25 cellular contexts compared by ENCODE assay signal in genomic region chr4:82705881-82706280, GRCh38.
DNase-seq lines count a peak whose midpoint lies in the region; ATAC-seq, FAIRE-seq and TF ChIP-seq lines count a peak whose summit lies in the region.
"Had no signal": no experiment of that assay in that cellular context is flagged by ENCODE, and none has a peak within 500 bp of the region (broad histone marks: within the 10 kb centered on the region; RNA-seq: fewer than 3 reads in every experiment).

No MANE protein-coding gene starts in this region.

- intact Hi-C loops in left ventricle myocardium inferior (cut with micrococcal nuclease), result no loop called here
- intact Hi-C loops in right cardiac atrium (cut with DNase I), result no loop called here
- intact Hi-C loops in body of pancreas (cut with DNase I), result no loop called here
- intact Hi-C loops in kidney (cut with DNase I), result no loop called here
- intact Hi-C loops in PC-9 (cut with micrococcal nuclease; ENCODE audit: unreplicated experiment), result no loop called here

- TF ChIP-seq CTCF in left ventricle myocardium inferior (IDR thresholded peaks at IDR 0.05; ENCODE audit: borderline replicate concordance) (no peak), body of pancreas (IDR thresholded peaks at IDR 0.05) (no peak), kidney (IDR thresholded peaks at IDR 0.05; ENCODE audit: borderline replicate concordance, extremely low read depth, insufficient read depth) (no peak), PC-9 (conservative IDR thresholded peaks at IDR 0.05) (no peak)

- H3K9me3 ChIP-seq in left ventricle myocardium inferior (replicated peaks), result no peaks in the 10 kb centered on the region
- no peaks in the 10 kb centered on the region for H3K9me3 ChIP-seq in right cardiac atrium (ENCODE audit: control insufficient read depth, low read length)
- no peaks in the 10 kb centered on the region for H3K9me3 ChIP-seq in body of pancreas
- no peaks in the 10 kb centered on the region for H3K9me3 ChIP-seq in kidney (ENCODE audit: control insufficient read depth in 1 of 2, low read length in 2 of 2)
- no peaks in the 10 kb centered on the region for H3K9me3 ChIP-seq in PC-9 (ENCODE audit: insufficient read depth, low read depth)
- H3K9me3 ChIP-seq: heart left ventricle, right lobe of liver, tibial artery had no signal

- peaks cover 5% of the 10 kb centered on the region for H3K4me1 ChIP-seq in left ventricle myocardium inferior
- no peaks in the 10 kb centered on the region for H3K4me1 ChIP-seq in right cardiac atrium (ENCODE audit: control insufficient read depth, insufficient read depth, low read length)
- H3K4me1 ChIP-seq in body of pancreas, result peaks cover 15% of the 10 kb centered on the region
- H3K4me1 ChIP-seq in kidney (ENCODE audit: control insufficient read depth in 1 of 2, insufficient read depth in 1 of 2, low read depth in 1 of 2, low read length in 2 of 2), result peaks cover 8 to 11% of the 10 kb centered on the region in 2 donors
- H3K4me1 ChIP-seq in PC-9 (replicated peaks; ENCODE audit: insufficient read depth), result no peaks in the 10 kb centered on the region
- H3K4me1 ChIP-seq: right lobe of liver had no signal

- H3K27me3 ChIP-seq in left ventricle myocardium inferior (ENCODE audit: low read depth) (no peaks in the 10 kb centered on the region), right cardiac atrium (ENCODE audit: control insufficient read depth, insufficient read depth) (no peaks in the 10 kb centered on the region), body of pancreas (no peaks in the 10 kb centered on the region), PC-9 (ENCODE audit: insufficient read depth, low read depth) (no peaks in the 10 kb centered on the region)
- H3K27me3 ChIP-seq: heart left ventricle, right lobe of liver, tibial artery had no signal

- H2AFZ ChIP-seq in PC-9, result no peak overlapping the region

- H3K9me2 ChIP-seq in PC-9 (ENCODE audit: insufficient read depth), result no peaks in the 10 kb centered on the region

- CTCF ChIA-PET in PC-9 (lab: Charles Lee), result no interaction called here

- BruUV-seq in PC-9 (replicated peaks; lab: Mats Ljungman, UMichigan), result no TSS peak

- POLR2A ChIA-PET in PC-9 (lab: Charles Lee; ENCODE audit: unreplicated experiment), result no interaction called here

- H4K20me1 ChIP-seq in PC-9 (ENCODE audit: insufficient read depth), result no peaks in the 10 kb centered on the region

- H3K9ac ChIP-seq in kidney (ENCODE audit: low read length in 2 of 2), result no peak overlapping the region

- WGBS in right cardiac atrium, result 73% methylated on average over 1 of the region's 1 CpG
- 57 to 63% methylated on average over 1 of the region's 1 CpG for WGBS in body of pancreas, 2 donors

- no peak overlapping the region for H3K4me2 ChIP-seq in PC-9

- no peak for FAIRE-seq in kidney (lab: Jason Lieb, UNC)
- FAIRE-seq: TTC549 had no signal

- no peak for ATAC-seq in right cardiac atrium
- ATAC-seq in body of pancreas, result no peak
- ATAC-seq: activated CD4-positive, alpha-beta T cell treated with anti-CD3 and anti-CD28 coated beads for 36 hours; activated T-cell treated with anti-CD3 and anti-CD28 coated beads, Interleukin-2, amount 50 U/mL, for 4 hours; left colon; naive thymus-derived CD4-positive, alpha-beta T cell; right lobe of liver had no signal

- H3K27ac ChIP-seq in left ventricle myocardium inferior (replicated peaks) (peak overlapping the region; percentile 33), right cardiac atrium (ENCODE audit: low read length) (no peak overlapping the region), body of pancreas (peak overlapping the region in 3 of 4 donors; percentile 15 to 42 (median 19)), kidney (ENCODE audit: low read depth in 2 of 2, low read length in 2 of 2) (peak overlapping the region in 1 of 2 donors; percentile 24), PC-9 (no peak overlapping the region)
- H3K27ac ChIP-seq: 22Rv1, right lobe of liver, RWPE1, tibial artery had no signal

- H3K4me3 ChIP-seq in left ventricle myocardium inferior, result no peak overlapping the region
- no peak overlapping the region for H3K4me3 ChIP-seq in right cardiac atrium (ENCODE audit: low read length)
- H3K4me3 ChIP-seq in body of pancreas, result no peak overlapping the region
- H3K4me3 ChIP-seq in kidney (ENCODE audit: low read length in 2 of 2), result no peak overlapping the region
- H3K4me3 ChIP-seq in PC-9, result no peak overlapping the region
- H3K4me3 ChIP-seq: heart left ventricle, right lobe of liver, tibial artery had no signal

- DNase-seq in left ventricle myocardium inferior, result no peak
- DNase-seq in right cardiac atrium, result no peak
- DNase-seq in body of pancreas, result no peak
- peak; percentile 23 for DNase-seq in myocyte (ENCODE audit: low read depth)
- DNase-seq in DMS53 treated with DMSO at 0.1 percent for 48 hours (lab: John Stamatoyannopoulos, UW; ENCODE audit: unreplicated experiment), result no peak
- DNase-seq in NCI-H446 (lab: John Stamatoyannopoulos, UW), result no peak
- DNase-seq in kidney, result no peak
- DNase-seq in PC-9, result no peak
- DNase-seq: activated CD4-positive, alpha-beta T cell treated with anti-CD3 and anti-CD28 coated beads for 36 hours; activated naive CD4-positive, alpha-beta T cell treated with Interleukin-2 at 50 U/mL for 16 hours; activated T-cell treated with anti-CD3 and anti-CD28 coated beads, Interleukin-2, amount 50 U/mL, for 4 hours; CD8-positive, alpha-beta memory T cell; DMS79; H7; heart left ventricle; left colon; naive thymus-derived CD4-positive, alpha-beta T cell; NCI-H187 treated with DMSO at 0.1 percent for 48 hours; NCI-H526 treated with DMSO at 0.1 percent for 48 hours; right lobe of liver; stimulated activated CD4-positive, alpha-beta T cell treated with anti-CD3 and anti-CD28 coated beads, Interleukin-15, amount 100 ng/mL, for 24 hours; tibial artery had no signal

- no peaks in the 10 kb centered on the region for H3K79me2 ChIP-seq in PC-9 (ENCODE audit: low read depth)

- TF ChIP-seq POLR2A in body of pancreas (IDR thresholded peaks at IDR 0.05), result no peak

- H3F3A ChIP-seq in PC-9 (ENCODE audit: insufficient read depth, low read depth), result no peaks in the 10 kb centered on the region

- no peaks in the 10 kb centered on the region for H3K36me3 ChIP-seq in left ventricle myocardium inferior
- no peaks in the 10 kb centered on the region for H3K36me3 ChIP-seq in body of pancreas (replicated peaks in 1 of 2; ENCODE audit: insufficient read depth in 1 of 2, low read depth in 2 of 2)
- H3K36me3 ChIP-seq in kidney (ENCODE audit: control insufficient read depth in 1 of 2, insufficient read depth in 2 of 2, low read length in 2 of 2), result peaks cover 0 to 5% of the 10 kb centered on the region in 2 donors
- no peaks in the 10 kb centered on the region for H3K36me3 ChIP-seq in PC-9 (ENCODE audit: low read depth)
- H3K36me3 ChIP-seq: right lobe of liver, tibial artery had no signal

Comparison
In these comparisons a context has a peak if more than half of its experiments do, and no peak if none do; other contexts are left out.
1. H3K27ac ChIP-seq: peak in left ventricle myocardium inferior (single experiment) and body of pancreas (3 of 4); none in right cardiac atrium (single experiment) and PC-9 (single experiment).